Comparison of ENCODE assay signal across 32 cellular contexts in genomic region chr7:155154586-155154985, GRCh38.
"Had no signal": no experiment of that assay in that cellular context is flagged by ENCODE, and none has a peak within 500 bp of the region (broad histone marks: within the 10 kb centered on the region; RNA-seq: fewer than 3 reads in every experiment).

No MANE protein-coding gene starts in this region.

- H3K36me3 Mint-ChIP-seq: activated naive CD4-positive, alpha-beta T cell treated with anti-CD3 and anti-CD28 coated beads, Interleukin-2, amount 10 ng/mL, durations not matched to agents 7 days and 5 days; activated naive CD4-positive, alpha-beta T cell treated with anti-CD3 and anti-CD28 coated beads, Interleukin-2, amount 50 U/mL, for 24 hours; activated naive CD8-positive, alpha-beta T cell; activated naive CD8-positive, alpha-beta T cell treated with anti-CD3 and anti-CD28 coated beads, Interleukin-2, amount 10 ng/mL, durations not matched to agents 7 days and 5 days; brain had no signal

- DNase-seq: activated B cell treated with CpG ODN at 0.5 μM for 24 hours; activated CD4-positive, alpha-beta memory T cell treated with anti-CD3 and anti-CD28 coated beads, Interleukin-2, amount 10 ng/mL, durations not matched to agents 7 days and 5 days; activated CD4-positive, alpha-beta T cell treated with anti-CD3 and anti-CD28 coated beads for 4 hours; activated CD4-positive, alpha-beta T cell treated with anti-CD3 and anti-CD28 coated beads, Interleukin-2, amount 10 ng/mL, durations not matched to agents 24 days and 14 days; activated CD4-positive, alpha-beta T cell treated with anti-CD3 and anti-CD28 coated beads, Interleukin-2, amount 50 U/mL, for 48 hours; activated CD4-positive, CD25-positive, alpha-beta regulatory T cell treated with anti-CD3 and anti-CD28 coated beads, Interleukin-2, amount 50 U/mL, for 72 hours; activated CD8-positive, alpha-beta memory T cell treated with anti-CD3 and anti-CD28 coated beads, Interleukin-2, amount 50 U/mL, for 4 hours; activated CD8-positive, alpha-beta T cell treated with anti-CD3 and anti-CD28 coated beads, Interleukin-2, amount 10 ng/mL, durations not matched to agents 7 days and 5 days; activated gamma-delta T cell; activated naive CD4-positive, alpha-beta T cell treated with anti-CD3 and anti-CD28 coated beads, Interleukin-2, amount 10 ng/mL, durations not matched to agents 7 days and 5 days; activated naive CD4-positive, alpha-beta T cell treated with Interleukin-2 at 50 U/mL for 16 hours; activated naive CD8-positive, alpha-beta T cell treated with anti-CD3 and anti-CD28 coated beads, Interleukin-2, amount 10 ng/mL, durations not matched to agents 7 days and 5 days; activated naive CD8-positive, alpha-beta T cell treated with anti-CD3 and anti-CD28 coated beads, Interleukin-2, amount 50 U/mL, for 24 hours; activated T-cell treated with anti-CD3 and anti-CD28 coated beads, Interleukin-2, amount 50 U/mL, for 24 hours; activated T-cell treated with anti-CD3 and anti-CD28 coated beads, Interleukin-2, amount 50 U/mL, for 48 hours; amygdala; anterior cingulate cortex; caudate nucleus; SW 1271; T-helper 1 cell; T-helper 2 cell; T-helper 9 cell had no signal

- H3K36me3 ChIP-seq: ascending aorta, cardiac muscle cell had no signal

- H3K9me3 Mint-ChIP-seq: activated naive CD4-positive, alpha-beta T cell treated with anti-CD3 and anti-CD28 coated beads, Interleukin-2, amount 10 ng/mL, durations not matched to agents 7 days and 5 days; activated naive CD4-positive, alpha-beta T cell treated with anti-CD3 and anti-CD28 coated beads, Interleukin-2, amount 50 U/mL, for 24 hours; activated naive CD8-positive, alpha-beta T cell treated with anti-CD3 and anti-CD28 coated beads, Interleukin-2, amount 50 U/mL, for 24 hours; activated T-helper 2 cell treated with anti-CD3 and anti-CD28 coated beads, Interferon-gamma antibody, Interleukin-2, Interleukin-4, amounts not matched to agents 10 μg/mL and 5 μg/mL and 100 μg/mL, durations not matched to agents 14 hours and 24 hours and 36 hours; central memory CD8-positive, alpha-beta T cell; T-helper 2 cell treated with Interferon-gamma antibody and Interleukin-4, amounts not matched to agents 5 μg/mL and 100 μg/mL, for 36 hours had no signal

- H3K27ac Mint-ChIP-seq: activated B cell treated with CpG ODN at 0.5 μM for 24 hours; activated CD4-positive, alpha-beta memory T cell treated with anti-CD3 and anti-CD28 coated beads, Interleukin-2, amount 10 ng/mL, durations not matched to agents 7 days and 5 days; activated CD4-positive, alpha-beta T cell treated with anti-CD3 and anti-CD28 coated beads, Interleukin-2, amount 10 ng/mL, durations not matched to agents 24 days and 14 days; activated CD8-positive, alpha-beta T cell treated with anti-CD3 and anti-CD28 coated beads, Interleukin-2, amount 10 ng/mL, durations not matched to agents 7 days and 5 days; activated naive CD4-positive, alpha-beta T cell treated with anti-CD3 and anti-CD28 coated beads, Interleukin-2, amount 10 ng/mL, durations not matched to agents 7 days and 5 days; activated naive CD4-positive, alpha-beta T cell treated with anti-CD3 and anti-CD28 coated beads, Interleukin-2, amount 50 U/mL, for 24 hours; activated naive CD8-positive, alpha-beta T cell; activated naive CD8-positive, alpha-beta T cell treated with anti-CD3 and anti-CD28 coated beads, Interleukin-2, amount 10 ng/mL, durations not matched to agents 7 days and 5 days; activated naive CD8-positive, alpha-beta T cell treated with anti-CD3 and anti-CD28 coated beads, Interleukin-2, amount 50 U/mL, for 24 hours; activated T-cell treated with anti-CD3 and anti-CD28 coated beads, Interleukin-2, amount 50 U/mL, for 24 hours; activated T-helper 2 cell treated with anti-CD3 and anti-CD28 coated beads, Interferon-gamma antibody, Interleukin-2, Interleukin-4, amounts not matched to agents 10 μg/mL and 5 μg/mL and 100 μg/mL, durations not matched to agents 14 hours and 24 hours and 36 hours; brain; T-helper 1 cell treated with Interleukin-12 subunit alpha and Interleukin-12 subunit beta and Interleukin-4 antibody, amounts not matched to agents 30 μg/mL and 1 μg/mL, for 36 hours; T-helper 2 cell treated with Interferon-gamma antibody and Interleukin-4, amounts not matched to agents 5 μg/mL and 100 μg/mL, for 36 hours had no signal

- H3K4me1 Mint-ChIP-seq: activated B cell treated with CpG ODN at 0.5 μM for 24 hours; activated CD4-positive, alpha-beta memory T cell treated with anti-CD3 and anti-CD28 coated beads, Interleukin-2, amount 10 ng/mL, durations not matched to agents 7 days and 5 days; activated CD4-positive, alpha-beta T cell treated with anti-CD3 and anti-CD28 coated beads, Interleukin-2, amount 10 ng/mL, durations not matched to agents 24 days and 14 days; activated naive CD4-positive, alpha-beta T cell treated with anti-CD3 and anti-CD28 coated beads, Interleukin-2, amount 10 ng/mL, durations not matched to agents 7 days and 5 days; activated naive CD4-positive, alpha-beta T cell treated with anti-CD3 and anti-CD28 coated beads, Interleukin-2, amount 50 U/mL, for 24 hours; activated naive CD8-positive, alpha-beta T cell treated with anti-CD3 and anti-CD28 coated beads, Interleukin-2, amount 50 U/mL, for 24 hours; brain; central memory CD8-positive, alpha-beta T cell had no signal

- H3K9me3 ChIP-seq: ascending aorta had no signal

- ATAC-seq: activated CD8-positive, alpha-beta T cell treated with anti-CD3 and anti-CD28 coated beads, Interleukin-2, amount 10 ng/mL, durations not matched to agents 7 days and 5 days; activated naive CD8-positive, alpha-beta T cell treated with anti-CD3 and anti-CD28 coated beads, Interleukin-2, amount 50 U/mL, for 24 hours had no signal

- H3K4me3 ChIP-seq: ascending aorta, cardiac muscle cell had no signal

- H3K4me3 Mint-ChIP-seq: activated B cell treated with CpG ODN at 0.5 μM for 24 hours; activated CD4-positive, alpha-beta memory T cell treated with anti-CD3 and anti-CD28 coated beads, Interleukin-2, amount 10 ng/mL, durations not matched to agents 7 days and 5 days; activated CD4-positive, alpha-beta T cell treated with anti-CD3 and anti-CD28 coated beads, Interleukin-2, amount 10 ng/mL, durations not matched to agents 24 days and 14 days; activated CD8-positive, alpha-beta T cell treated with anti-CD3 and anti-CD28 coated beads, Interleukin-2, amount 10 ng/mL, durations not matched to agents 7 days and 5 days; activated naive CD4-positive, alpha-beta T cell treated with anti-CD3 and anti-CD28 coated beads, Interleukin-2, amount 10 ng/mL, durations not matched to agents 7 days and 5 days; activated naive CD4-positive, alpha-beta T cell treated with anti-CD3 and anti-CD28 coated beads, Interleukin-2, amount 50 U/mL, for 24 hours; activated naive CD8-positive, alpha-beta T cell; activated naive CD8-positive, alpha-beta T cell treated with anti-CD3 and anti-CD28 coated beads, Interleukin-2, amount 10 ng/mL, durations not matched to agents 7 days and 5 days; activated naive CD8-positive, alpha-beta T cell treated with anti-CD3 and anti-CD28 coated beads, Interleukin-2, amount 50 U/mL, for 24 hours; activated T-cell treated with anti-CD3 and anti-CD28 coated beads, Interleukin-2, amount 50 U/mL, for 24 hours; brain; central memory CD8-positive, alpha-beta T cell; T-helper 1 cell treated with Interleukin-12 subunit alpha and Interleukin-12 subunit beta and Interleukin-4 antibody, amounts not matched to agents 30 μg/mL and 1 μg/mL, for 36 hours; T-helper 2 cell treated with Interferon-gamma antibody and Interleukin-4, amounts not matched to agents 5 μg/mL and 100 μg/mL, for 36 hours had no signal

- H3K27me3 ChIP-seq: ascending aorta, cardiac muscle cell had no signal

- H3K4me1 ChIP-seq: ascending aorta had no signal

- H3K27me3 Mint-ChIP-seq: activated CD4-positive, alpha-beta memory T cell treated with anti-CD3 and anti-CD28 coated beads, Interleukin-2, amount 10 ng/mL, durations not matched to agents 7 days and 5 days; activated CD4-positive, alpha-beta T cell treated with anti-CD3 and anti-CD28 coated beads, Interleukin-2, amount 10 ng/mL, durations not matched to agents 24 days and 14 days; activated naive CD8-positive, alpha-beta T cell treated with anti-CD3 and anti-CD28 coated beads, Interleukin-2, amount 10 ng/mL, durations not matched to agents 7 days and 5 days; central memory CD8-positive, alpha-beta T cell had no signal

- H3K27ac ChIP-seq: ascending aorta, cardiac muscle cell, VCaP had no signal
